In the genomic region with DNA sequence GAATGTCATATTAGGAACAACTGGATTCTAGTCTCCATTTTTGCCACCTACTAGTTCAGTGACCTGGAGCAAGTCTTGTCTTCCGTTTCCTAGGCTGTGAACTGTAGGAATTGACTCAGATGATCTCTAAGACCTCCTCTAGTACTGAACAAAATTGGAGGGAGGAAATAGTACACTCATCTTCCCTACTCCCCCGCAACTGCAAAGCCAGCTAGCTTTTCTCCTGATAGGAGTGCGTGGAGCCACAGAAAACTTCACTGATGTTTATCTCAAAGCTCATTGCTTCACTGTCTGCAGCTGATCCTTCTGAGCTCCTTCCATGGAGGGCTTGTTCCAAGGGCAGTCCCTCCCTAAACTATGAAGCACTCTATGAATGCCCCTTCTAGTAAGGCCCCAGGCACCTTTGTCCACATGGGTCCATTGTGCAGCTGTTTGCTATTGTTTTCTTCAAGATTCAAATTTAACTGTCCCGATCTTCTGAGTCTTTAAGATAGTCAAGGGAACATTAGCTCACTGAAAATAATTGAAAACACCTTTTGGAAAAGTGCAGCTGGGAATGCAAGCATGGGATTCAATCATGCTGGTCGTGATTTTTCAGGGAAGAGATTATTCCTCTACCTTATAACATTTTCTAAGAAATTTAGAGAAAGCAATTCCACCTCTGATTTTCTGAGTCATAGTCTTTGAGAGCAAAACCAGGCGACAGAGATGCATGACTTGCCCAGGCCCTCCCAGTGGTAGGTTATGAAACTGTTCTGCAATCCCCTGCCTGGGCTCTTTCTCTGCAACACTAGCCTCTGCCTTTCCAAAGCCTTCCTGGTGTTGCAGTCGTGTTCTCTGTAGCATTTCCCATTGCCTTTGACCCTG, we compare ENCODE assay signal across 8 cellular contexts. TPM values are rescaled to one million over a fixed set of nuclear protein-coding genes. Genes with fewer than 3 reads are reported as not detected.
DNase-seq lines count a peak whose midpoint lies in the region; ATAC-seq, FAIRE-seq and TF ChIP-seq lines count a peak whose summit lies in the region.

No MANE protein-coding gene starts in this region.

- H3K9me3 ChIP-seq in A549, result no peaks in the 10 kb centered on the region
- no peaks in the 10 kb centered on the region for H3K9me3 ChIP-seq in OCI-LY3 (ENCODE audit: insufficient read depth, low read length)

- H3K4me1 ChIP-seq in A549 (peaks cover 43% of the 10 kb centered on the region), OCI-LY3 (ENCODE audit: low read length) (no peaks in the 10 kb centered on the region; the same call in 1 of the 2 replicates)

- 67% methylated on average over 7 of the region's 7 CpGs for WGBS in A549 (ENCODE audit: missing lambda C conversion rate)

- peaks cover 5% of the 10 kb centered on the region for H3K27me3 Mint-ChIP-seq in nephron progenitor cell (ENCODE audit: low read depth, poor library complexity)

- TF ChIP-seq EP300 in A549 (IDR thresholded peaks at IDR 0.05), result no peak

- H3K27ac ChIP-seq in A549, result peak overlapping the region in 1 of 2 experiments; percentile 16; a peak in 1 of 6 replicates
- H3K27ac ChIP-seq in OCI-LY3 (ENCODE audit: low read length), result no peak overlapping the region

- H3K27me3 ChIP-seq in OCI-LY3 (ENCODE audit: low read depth, low read length), result peaks cover 2% of the 10 kb centered on the region; the same call in 1 of the 2 replicates

- POLR2A ChIA-PET in A549 (lab: Yijun Ruan, JAX), result no interaction called here

- no peak overlapping the region for H3K9ac ChIP-seq in OCI-LY3 (ENCODE audit: low read length)

- peak; percentile 37 to 46; a peak in 4 of 5 replicates for TF ChIP-seq RAD21 in A549 (conservative IDR thresholded peaks at IDR 0.05 in 1 of 2, IDR thresholded peaks at IDR 0.05 in 1 of 2)

- H3K4me3 ChIP-seq in A549, result no peak overlapping the region
- H3K4me3 ChIP-seq in OCI-LY3 (ENCODE audit: low read length), result no peak overlapping the region

- no peak overlapping the region for H3K4me3 Mint-ChIP-seq in nephron progenitor cell

- peak; percentile 40 to 49 for DNase-seq in A549 (ENCODE audit: low read depth in 1 of 2, low spot score in 1 of 2)
- peak; percentile 65 for DNase-seq in dedifferentiated amniotic fluid mesenchymal stem cell (ENCODE audit: extremely low spot score)
- no peak for DNase-seq in nephron progenitor cell
- no peak for DNase-seq in NCI-H187 (lab: John Stamatoyannopoulos, UW)
- no peak for DNase-seq in epidermal melanocyte (ENCODE audit: insufficient read length, low spot score)

- peaks cover 25% of the 10 kb centered on the region for H3K4me1 Mint-ChIP-seq in nephron progenitor cell

- TF ChIP-seq POLR2A in A549 (IDR thresholded peaks at IDR 0.05; ENCODE audit: low read length), result no peak

- H2AFZ ChIP-seq in OCI-LY3 (ENCODE audit: low read depth, low read length), result no peak overlapping the region

- CTCF ChIA-PET in A549 (lab: Yijun Ruan, JAX), result interaction anchor here (0.6 to 1.8 kb wide), 10 partner anchors 10 to 1015 kb away, joined by 3 to 19 read pairs (median 4); a partner anchor contains a TSS

- peak overlapping the region; percentile 60 for H3K27ac Mint-ChIP-seq in nephron progenitor cell

- no peaks in the 10 kb centered on the region for H3K36me3 ChIP-seq in OCI-LY3 (replicated peaks; ENCODE audit: low read depth, low read length)

- peak overlapping the region; percentile 3; the same call in 2 of the 3 replicates for H3K4me2 ChIP-seq in A549
- no peak overlapping the region for H3K4me2 ChIP-seq in OCI-LY3 (ENCODE audit: low read length)

- FAIRE-seq in A549 (lab: Jason Lieb, UNC), result no peak

- no peaks in the 10 kb centered on the region for H3K9me3 Mint-ChIP-seq in nephron progenitor cell

- ATAC-seq in A549 (peak; percentile 93 to 99), GM18519 (IDR thresholded peaks at IDR 0.05; ENCODE audit: low FRiP score, unreplicated experiment) (peak; percentile 46), HG03025 (IDR thresholded peaks at IDR 0.05; ENCODE audit: low FRiP score, unreplicated experiment) (peak; percentile 67)

- peak; percentile 45 for TF ChIP-seq CTCF in A549 (IDR thresholded peaks at IDR 0.05)
- peak; percentile 32; the same call in 1 of the 2 replicates for TF ChIP-seq CTCF in OCI-LY3 (IDR thresholded peaks at IDR 0.05; ENCODE audit: low read depth, low read length)
- TF ChIP-seq CTCF in nephron progenitor cell (IDR thresholded peaks at IDR 0.05), result peak; percentile 20

- no peaks in the 10 kb centered on the region for H3K36me3 Mint-ChIP-seq in nephron progenitor cell (ENCODE audit: low read depth)

- peaks cover 2% of the 10 kb centered on the region; the same call in 1 of the 2 replicates for H4K20me1 ChIP-seq in OCI-LY3 (ENCODE audit: insufficient read depth, low read length)

- no peaks in the 10 kb centered on the region for H3K79me2 ChIP-seq in OCI-LY3 (ENCODE audit: low read length)

TF ChIP-seq in A549, 52 proteins besides CTCF, POLR2A, EP300 and RAD21:
- TF ChIP-seq, protein P1, sequence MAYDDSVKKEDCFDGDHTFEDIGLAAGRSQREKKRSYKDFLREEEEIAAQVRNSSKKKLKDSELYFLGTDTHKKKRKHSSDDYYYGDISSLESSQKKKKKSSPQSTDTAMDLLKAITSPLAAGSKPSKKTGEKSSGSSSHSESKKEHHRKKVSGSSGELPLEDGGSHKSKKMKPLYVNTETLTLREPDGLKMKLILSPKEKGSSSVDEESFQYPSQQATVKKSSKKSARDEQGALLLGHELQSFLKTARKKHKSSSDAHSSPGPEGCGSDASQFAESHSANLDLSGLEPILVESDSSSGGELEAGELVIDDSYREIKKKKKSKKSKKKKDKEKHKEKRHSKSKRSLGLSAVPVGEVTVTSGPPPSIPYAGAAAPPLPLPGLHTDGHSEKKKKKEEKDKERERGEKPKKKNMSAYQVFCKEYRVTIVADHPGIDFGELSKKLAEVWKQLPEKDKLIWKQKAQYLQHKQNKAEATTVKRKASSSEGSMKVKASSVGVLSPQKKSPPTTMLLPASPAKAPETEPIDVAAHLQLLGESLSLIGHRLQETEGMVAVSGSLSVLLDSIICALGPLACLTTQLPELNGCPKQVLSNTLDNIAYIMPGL (CRISPR knock-in tag; IDR thresholded peaks at IDR 0.05; ENCODE audit: borderline replicate concordance), result no peak
- TF ChIP-seq, protein P2, sequence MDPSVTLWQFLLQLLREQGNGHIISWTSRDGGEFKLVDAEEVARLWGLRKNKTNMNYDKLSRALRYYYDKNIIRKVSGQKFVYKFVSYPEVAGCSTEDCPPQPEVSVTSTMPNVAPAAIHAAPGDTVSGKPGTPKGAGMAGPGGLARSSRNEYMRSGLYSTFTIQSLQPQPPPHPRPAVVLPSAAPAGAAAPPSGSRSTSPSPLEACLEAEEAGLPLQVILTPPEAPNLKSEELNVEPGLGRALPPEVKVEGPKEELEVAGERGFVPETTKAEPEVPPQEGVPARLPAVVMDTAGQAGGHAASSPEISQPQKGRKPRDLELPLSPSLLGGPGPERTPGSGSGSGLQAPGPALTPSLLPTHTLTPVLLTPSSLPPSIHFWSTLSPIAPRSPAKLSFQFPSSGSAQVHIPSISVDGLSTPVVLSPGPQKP (IDR thresholded peaks at IDR 0.05; ENCODE audit: low read depth, low read length), result no peak
- TF ChIP-seq SMC3 (IDR thresholded peaks at IDR 0.05) (peak; percentile 61), FOSL2 (IDR thresholded peaks at IDR 0.05) (no peak), FOSL2 (CRISPR knock-in tag; IDR thresholded peaks at IDR 0.05) (peak; percentile 59)

RNA-seq across cellular contexts. Expression of a gene that starts 24.3 kb away (rescaled TPM):
- polyA plus RNA-seq in A549 (2011; rRNA removed) (0.29 and 0.45 TPM in 2 replicates), A549 (2017; fragmentation: RNase III; extraction: RNeasy Plus Mini Kit Qiagen cat#74134 plus additional on column Dnase treatment) (0.19 to 0.45 TPM (median 0.22 TPM) in 3 replicates)
- polyA plus RNA-seq in A549 (2012; cell fraction: cytosol; rRNA removed), result 0.07 and 0.26 TPM in 2 replicates
- polyA plus RNA-seq in A549 (2012; cell fraction: nucleus; rRNA removed), result 0.06 and 0.12 TPM in 2 replicates
- 0.21 and 1.8 TPM in 2 replicates for polyA minus RNA-seq in A549 (2011; rRNA and poly(A)+ RNA removed)

Comparison
In these comparisons a context has a peak if more than half of its experiments do, and no peak if none do; other contexts are left out.
1. ATAC-seq: peak in every context shown above with its lines; median percentile 96 in A549; 67 in HG03025; 46 in GM18519.
2. DNase-seq: peak in A549 (2 of 2) and dedifferentiated amniotic fluid mesenchymal stem cell (single experiment); none in nephron progenitor cell (single experiment), NCI-H187 (0 of 2) and epidermal melanocyte (single experiment).
3. Peak in every context shown above with its lines, with median percentiles within 50 percentile points of each other: CTCF ChIP-seq.